9 cellular contexts compared by ENCODE assay signal in genomic region chr15:55196011-55196410, GRCh38. TPM values are rescaled to one million over a fixed set of nuclear protein-coding genes. Genes with fewer than 3 reads are reported as not detected.
DNase-seq lines count a peak whose midpoint lies in the region; ATAC-seq, FAIRE-seq and TF ChIP-seq lines count a peak whose summit lies in the region.
"Had no signal": no experiment of that assay in that cellular context is flagged by ENCODE, and none has a peak within 500 bp of the region (broad histone marks: within the 10 kb centered on the region; RNA-seq: fewer than 3 reads in every experiment).

No MANE protein-coding gene starts in this region.

- no peak overlapping the region for H2BK15ac ChIP-seq in H1 (ENCODE audit: low read length)

- H3K4me1 Mint-ChIP-seq in neural progenitor cell: peaks cover 5% of the 10 kb centered on the region

- peaks cover 28 to 58% of the 10 kb centered on the region in 2 experiments for H3K79me2 ChIP-seq in H1 (ENCODE audit: control insufficient read depth in 1 of 2, insufficient read depth in 2 of 2, low read length in 2 of 2)
- peaks cover 61% of the 10 kb centered on the region for H3K79me2 ChIP-seq in neural progenitor cell (ENCODE audit: low read depth)

- FAIRE-seq in H1 (lab: Jason Lieb, UNC): no peak

- CTCF ChIA-PET in H1 (lab: Charles Lee; ENCODE audit: partially characterized antibody): no interaction called here

- no peak for ATAC-seq in HG03439 (IDR thresholded peaks at IDR 0.05; ENCODE audit: unreplicated experiment)

- no peaks in the 10 kb centered on the region for H3K79me1 ChIP-seq in H1 (ENCODE audit: low read depth, low read length)

- peaks cover 8 to 34% (median 13%) of the 10 kb centered on the region in 4 experiments for H3K36me3 ChIP-seq in H1 (ENCODE audit: control insufficient read depth in 2 of 4, insufficient read depth in 4 of 4, low read length in 3 of 4)
- peaks cover 3% of the 10 kb centered on the region for H3K36me3 ChIP-seq in neural progenitor cell

- no peak overlapping the region; the same call in 1 of the 2 replicates for H2BK12ac ChIP-seq in H1 (ENCODE audit: low read depth, low read length)

- H3K4ac ChIP-seq in H1 (replicated peaks; ENCODE audit: insufficient read length, low read depth, low read length): peak overlapping the region; percentile 36

- H3K4me2 ChIP-seq in H1 (ENCODE audit: insufficient read depth in 1 of 2, low read depth in 2 of 2, low read length in 2 of 2): peak overlapping the region; percentile 92 to 93
- H3K4me2 ChIP-seq in neural progenitor cell: peak overlapping the region; percentile 84

- in situ Hi-C loops in GM13976 (cut with MboI; ENCODE audit: low sequenced_read_pairs, unreplicated experiment): no loop called here

- no peak for TF ChIP-seq CTCF in C4-2B (conservative IDR thresholded peaks at IDR 0.05)
- no peak for TF ChIP-seq CTCF in H1 (IDR thresholded peaks at IDR 0.05; ENCODE audit: control extremely low read depth in 1 of 3, insufficient read depth in 1 of 3, low read depth in 1 of 3, low read length in 3 of 3)
- no peak for TF ChIP-seq CTCF in neural progenitor cell (IDR thresholded peaks at IDR 0.05)
- TF ChIP-seq CTCF in GM13976 (IDR thresholded peaks at IDR 0.05; ENCODE audit: borderline replicate concordance, control extremely low read depth, extremely low read depth, insufficient read depth, missing control alignments): no peak

- no peak overlapping the region for H3K23ac ChIP-seq in H1 (ENCODE audit: insufficient read length)

- H3K27ac ChIP-seq in C4-2B: peak overlapping the region; percentile 92
- H3K27ac ChIP-seq in H1 (ENCODE audit: low read depth, low read length): peak overlapping the region; percentile 97
- H3K27ac ChIP-seq in neural progenitor cell: no peak overlapping the region

- H3K56ac ChIP-seq in H1 (replicated peaks; ENCODE audit: insufficient read length, low read depth, low read length): peak overlapping the region; percentile 94

- no peak for TF ChIP-seq POLR2A in H1 (IDR thresholded peaks at IDR 0.05; ENCODE audit: control extremely low read depth in 1 of 2, low read depth in 2 of 2, low read length in 2 of 2)

- peaks cover 3% of the 10 kb centered on the region for H3K36me3 Mint-ChIP-seq in neural progenitor cell

- peak overlapping the region; percentile 99; the same call in 1 of the 2 replicates for H2BK5ac ChIP-seq in H1 (ENCODE audit: low read depth, low read length)

- H3K9me3 ChIP-seq in H1 (ENCODE audit: insufficient read depth in 2 of 2, low read depth in 1 of 2, low read length in 1 of 2) (0 out of 4 replicates have a peak, but pooled peaks cover 0 to 2% of the 10 kb centered on the region in 2 experiments), neural progenitor cell (ENCODE audit: low read depth) (peaks cover 4% of the 10 kb centered on the region)

- peaks cover 4 to 8% of the 10 kb centered on the region in 2 experiments for H4K20me1 ChIP-seq in H1 (replicated peaks in 1 of 2; ENCODE audit: control insufficient read depth in 1 of 2, insufficient read depth in 2 of 2, low read length in 2 of 2)
- H4K20me1 ChIP-seq in neural progenitor cell (ENCODE audit: low read depth): peaks cover 41% of the 10 kb centered on the region

- H3K4me1 ChIP-seq in H1 (replicated peaks in 1 of 4; ENCODE audit: control insufficient read depth in 3 of 4, insufficient read depth in 4 of 4, low read length in 3 of 4): peaks cover 0 to 4% (median 0%) of the 10 kb centered on the region in 4 experiments; a peak in 3 of 7 replicates
- H3K4me1 ChIP-seq in neural progenitor cell: peaks cover 15% of the 10 kb centered on the region

- H3K27ac Mint-ChIP-seq in neural progenitor cell: no peak overlapping the region
- H3K27ac Mint-ChIP-seq: brain had no signal

- peak overlapping the region; percentile 16 for H4K91ac ChIP-seq in H1 (replicated peaks; ENCODE audit: insufficient read length, low read length)

- no peak overlapping the region for H2BK120ac ChIP-seq in H1 (replicated peaks; ENCODE audit: low read depth, low read length)

- H2AFZ ChIP-seq in H1 (ENCODE audit: low read length) (peak overlapping the region; percentile 91; the same call in 1 of the 2 replicates), neural progenitor cell (replicated peaks) (peak overlapping the region; percentile 98)

- H3K4me3 ChIP-seq in H1 (ENCODE audit: extremely low read depth in 1 of 4, insufficient read depth in 2 of 4, low read depth in 3 of 4, low read length in 4 of 4) (peak overlapping the region; percentile 93 to 100 (median 99)), neural progenitor cell (peak overlapping the region; percentile 80)

- no peak overlapping the region for H3K18ac ChIP-seq in H1 (ENCODE audit: extremely low read depth, low read length)

- H2BK20ac ChIP-seq in H1 (ENCODE audit: low read length): no peak overlapping the region

- DNase-seq in MV-4-11 (lab: John Stamatoyannopoulos, UW) (peak; percentile 33), H1 (ENCODE audit: low read depth in 1 of 2, low spot score in 2 of 2) (no peak), neural progenitor cell (ENCODE audit: low spot score) (no peak), cerebellar nuclear complex (lab: John Stamatoyannopoulos, UW) (no peak), GM13976 (ENCODE audit: low spot score) (no peak)
- DNase-seq in central memory CD4-positive, alpha-beta T cell: no peak

- POLR2A ChIA-PET in H1 (lab: Charles Lee; ENCODE audit: partially characterized antibody): interaction anchor here (0.9 to 3.1 kb wide), 12 partner anchors 9 to 243 kb away, joined by 3 to 21 read pairs (median 6); partner anchors contain the start of genes CCPG1 and PIERCE2

- H3K27me3 ChIP-seq in H1 (replicated peaks in 1 of 4; ENCODE audit: control insufficient read depth in 3 of 4, extremely low read depth in 1 of 4, insufficient read depth in 3 of 4, low read length in 3 of 4) (no peaks in the 10 kb centered on the region; a peak in 1 of 7 replicates), neural progenitor cell (no peaks in the 10 kb centered on the region)

- H3K4me3 Mint-ChIP-seq in neural progenitor cell: no peak overlapping the region
- H3K4me3 Mint-ChIP-seq: brain had no signal

- H3K23me2 ChIP-seq in H1 (ENCODE audit: low read depth, low read length): peaks cover 5% of the 10 kb centered on the region

- 0 out of 2 replicates have a peak overlapping the region, but pooled peaks have one; percentile 11 for H2AK5ac ChIP-seq in H1 (ENCODE audit: low read depth, low read length)

- no peak overlapping the region for H4K5ac ChIP-seq in H1 (ENCODE audit: insufficient read length, low read depth, low read length)

- H4K8ac ChIP-seq in H1 (ENCODE audit: extremely low read depth, insufficient read depth, low read length): no peak overlapping the region

- WGBS in H1 (ENCODE audit: extremely low coverage in 1 of 2, insufficient coverage in 1 of 2, insufficient read length in 1 of 2, insufficient replicate concordance in 2 of 2, low coverage in 1 of 2, low lambda C conversion rate in 2 of 2, missing lambda C conversion rate in 1 of 2), 2 experiments: 4% methylated on average over 9 of the region's 9 CpGs; no CpG with 5 or more reads in 1 of the 2 experiments

- no peaks in the 10 kb centered on the region for H3K9me3 Mint-ChIP-seq in neural progenitor cell

- no peak for TF ChIP-seq EP300 in H1 (IDR thresholded peaks at IDR 0.05; ENCODE audit: borderline replicate concordance in 1 of 2, low read depth in 2 of 2, low read length in 2 of 2)

- H3K9ac ChIP-seq in H1 (replicated peaks in 1 of 4; ENCODE audit: extremely low read depth in 1 of 4, low read depth in 3 of 4, low read length in 3 of 4): peak overlapping the region; percentile 99
- peak overlapping the region; percentile 94 for H3K9ac ChIP-seq in neural progenitor cell

- H3K14ac ChIP-seq in H1 (ENCODE audit: insufficient read length): no peak overlapping the region

- peaks cover 9% of the 10 kb centered on the region for H3F3A ChIP-seq in neural progenitor cell (ENCODE audit: low read depth)

- no peaks in the 10 kb centered on the region for H3K27me3 Mint-ChIP-seq in neural progenitor cell (ENCODE audit: insufficient read depth, low read depth)

- no peak for TF ChIP-seq RAD21 in H1 (IDR thresholded peaks at IDR 0.05 in 1 of 2, conservative IDR thresholded peaks at IDR 0.05 in 1 of 2; ENCODE audit: low read depth in 2 of 2, low read length in 2 of 2)

TF ChIP-seq in H1, 55 proteins besides CTCF, POLR2A, EP300 and RAD21:
- TF ChIP-seq PHF8 (conservative IDR thresholded peaks at IDR 0.05; ENCODE audit: low read depth, low read length) (no peak), CHD2 (IDR thresholded peaks at IDR 0.05; ENCODE audit: low read length) (no peak), JUN (IDR thresholded peaks at IDR 0.05; ENCODE audit: low read depth, low read length) (no peak), KDM4A (IDR thresholded peaks at IDR 0.05; ENCODE audit: low read depth, low read length, severe bottlenecking) (no peak), SAP30 (IDR thresholded peaks at IDR 0.05; ENCODE audit: insufficient read depth, insufficient replicate concordance, low read length) (no peak), EGR1 (IDR thresholded peaks at IDR 0.05; ENCODE audit: borderline replicate concordance, low read depth, low read length) (no peak), TAF1 (IDR thresholded peaks at IDR 0.05; ENCODE audit: low read depth, low read length) (no peak), ASH2L (IDR thresholded peaks at IDR 0.05; ENCODE audit: low read length) (no peak), RFX5 (IDR thresholded peaks at IDR 0.05; ENCODE audit: borderline replicate concordance, low read depth, low read length) (no peak), ATF2 (IDR thresholded peaks at IDR 0.05; ENCODE audit: low read length) (no peak)

RNA-seq across cellular contexts. Expression of gene RSL24D1, which starts 0.7 kb away (rescaled TPM):
- total RNA-seq in H1 (2021; fragmentation: NEBNext Ultra II Directional; extraction: Animal tissue kit (Norgen Biotek cat#: 25700)): 126 and 130 TPM in 2 replicates
- polyA plus RNA-seq in H1 (2011; rRNA removed): 22.1 and 45.7 TPM in 2 replicates
- polyA plus RNA-seq in H1 (2011; cell fraction: cytosol; rRNA removed): 69.3 TPM
- 7.8 TPM for polyA plus RNA-seq in H1 (2011; cell fraction: nucleus; rRNA removed)
- 63.7 to 171 TPM (median 75.9 TPM) in 4 replicates for polyA plus RNA-seq in H1 (2012, experiment 1 of 2)
- polyA plus RNA-seq in H1 (2012, experiment 2 of 2): 25.4 TPM
- 95.3 TPM for polyA plus RNA-seq in H1 (2013, experiment 1 of 2)
- polyA plus RNA-seq in H1 (2013, experiment 2 of 2): 96.5 TPM
- 20.5 and 21.3 TPM in 2 replicates for polyA minus RNA-seq in H1 (2011; rRNA and poly(A)+ RNA removed)
- polyA minus RNA-seq in H1 (2011; cell fraction: cytosol; rRNA and poly(A)+ RNA removed): 23.5 TPM
- polyA minus RNA-seq in H1 (2011; cell fraction: nucleus; rRNA and poly(A)+ RNA removed): 55.7 TPM
- 113 and 192 TPM in 2 replicates for total RNA-seq in neural progenitor cell (ENCODE audit: low replicate concordance)
